ENCODE assay signal across 10 cellular contexts in genomic region chr9:114612272-114612923, GRCh38. TPM values are rescaled to one million over a fixed set of nuclear protein-coding genes. Genes with fewer than 3 reads are reported as not detected.
A peak's percentile ranks its signal among the peaks of the same experiment; 100 is the strongest.
DNase-seq lines count a peak whose midpoint lies in the region; ATAC-seq and TF ChIP-seq lines count a peak whose summit lies in the region.
"Had no signal": no experiment of that assay in that cellular context is flagged by ENCODE, and none has a peak within 500 bp of the region (broad histone marks: within the 10 kb centered on the region; RNA-seq: fewer than 3 reads in every experiment).

No MANE protein-coding gene starts in this region.

- peak overlapping the region; percentile 78 for H3K4me3 Mint-ChIP-seq in GM23338

- peaks cover 6% of the 10 kb centered on the region; the same call in 1 of the 3 replicates for H3K9me3 Mint-ChIP-seq in GM23338

- 63 to 67% (median 64%) methylated on average over 4 of the region's 4 CpGs for WGBS in heart left ventricle, 4 donors

- 0 out of 2 replicates have a peak, but pooled peaks cover 6% of the 10 kb centered on the region for H3K9me2 ChIP-seq in GM23338 (ENCODE audit: insufficient read depth)

- H4K20me1 ChIP-seq in GM23338 (replicated peaks; ENCODE audit: insufficient read depth) = no peaks in the 10 kb centered on the region; the same call in 1 of the 2 replicates

- no peaks in the 10 kb centered on the region for H3F3A ChIP-seq in GM23338 (replicated peaks; ENCODE audit: low read depth)

- H3K4me1 Mint-ChIP-seq in GM23338 = peaks cover 24% of the 10 kb centered on the region

- peaks cover 23% of the 10 kb centered on the region for H3K27me3 Mint-ChIP-seq in GM23338 (ENCODE audit: insufficient read depth, low read depth, poor library complexity)

- peak overlapping the region; percentile 82 for H3K9ac ChIP-seq in skeletal muscle satellite cell (ENCODE audit: low read depth, low read length)

- no peak for TF ChIP-seq CTCF in GM23338 (conservative IDR thresholded peaks at IDR 0.05; ENCODE audit: low read depth in 2 of 2)
- TF ChIP-seq CTCF in WERI-Rb-1 (IDR thresholded peaks at IDR 0.05; ENCODE audit: low read depth, low read length) = no peak
- TF ChIP-seq CTCF in heart left ventricle (IDR thresholded peaks at IDR 0.05) = no peak

- peaks cover 14% of the 10 kb centered on the region for H3K27me3 ChIP-seq in GM23338 (ENCODE audit: insufficient read depth)
- H3K27me3 ChIP-seq in WERI-Rb-1 (ENCODE audit: insufficient read depth, low read depth, severe bottlenecking) = no peaks in the 10 kb centered on the region
- no peaks in the 10 kb centered on the region for H3K27me3 ChIP-seq in heart left ventricle
- no peaks in the 10 kb centered on the region for H3K27me3 ChIP-seq in skeletal muscle satellite cell (ENCODE audit: control insufficient read depth, insufficient read depth, low read length)

- H3K36me3 ChIP-seq in GM23338 (ENCODE audit: insufficient read depth) (no peaks in the 10 kb centered on the region), WERI-Rb-1 (peaks cover 9% of the 10 kb centered on the region), heart left ventricle (no peaks in the 10 kb centered on the region), skeletal muscle satellite cell (ENCODE audit: insufficient read depth, low read length) (no peaks in the 10 kb centered on the region)

- ATAC-seq in GM23338 = peak; percentile 12
- peak in 2 of 4 donors; percentile 8 to 13 for ATAC-seq in heart left ventricle
- ATAC-seq in GM18502 (IDR thresholded peaks at IDR 0.05; ENCODE audit: poor library complexity, unreplicated experiment) = no peak

- H3K4me2 ChIP-seq in GM23338 = peak overlapping the region; percentile 92
- peak overlapping the region; percentile 79 for H3K4me2 ChIP-seq in skeletal muscle satellite cell (ENCODE audit: low read length)

- H3K4me3 ChIP-seq in GM23338 = peak overlapping the region; percentile 79
- H3K4me3 ChIP-seq in WERI-Rb-1 (ENCODE audit: low read depth, low read length) = peak overlapping the region; percentile 75
- H3K4me3 ChIP-seq in heart left ventricle = peak overlapping the region in 10 of 12 donors; percentile 64 to 95 (median 78)
- peak overlapping the region; percentile 63 for H3K4me3 ChIP-seq in skeletal muscle satellite cell (ENCODE audit: low read length)

- peaks cover 16% of the 10 kb centered on the region for H3K4me1 ChIP-seq in GM23338 (ENCODE audit: insufficient read depth)
- H3K4me1 ChIP-seq in heart left ventricle = peaks cover 0 to 45% (median 13%) of the 10 kb centered on the region in 12 donors
- H3K4me1 ChIP-seq in skeletal muscle satellite cell (ENCODE audit: control insufficient read depth, insufficient read depth, low read length) = peaks cover 16% of the 10 kb centered on the region

- peaks cover 2% of the 10 kb centered on the region for H3K9me3 ChIP-seq in WERI-Rb-1 (ENCODE audit: severe bottlenecking)
- H3K9me3 ChIP-seq in heart left ventricle = no peaks in the 10 kb centered on the region
- H3K9me3 ChIP-seq in skeletal muscle satellite cell (replicated peaks; ENCODE audit: low read length) = no peaks in the 10 kb centered on the region

- peaks cover 25% of the 10 kb centered on the region; the same call in 1 of the 2 replicates for H3K79me2 ChIP-seq in GM23338 (replicated peaks; ENCODE audit: insufficient read depth)

- H3K36me3 Mint-ChIP-seq in GM23338 (ENCODE audit: low read depth) = peaks cover 12% of the 10 kb centered on the region; the same call in 2 of the 3 replicates

- DNase-seq in GM23338 (ENCODE audit: low spot score) (peak; percentile 16), WERI-Rb-1 (no peak), heart left ventricle (no peak), NCI-H446 (lab: John Stamatoyannopoulos, UW) (no peak), DMS79 (lab: John Stamatoyannopoulos, UW) (no peak), NCI-H526 treated with DMSO at 0.1 percent for 48 hours (lab: John Stamatoyannopoulos, UW) (no peak)

- intact Hi-C loops in heart left ventricle (cut with DNase I) = no loop called here

- H3K27ac ChIP-seq in GM23338 (ENCODE audit: low read depth) (no peak overlapping the region), WERI-Rb-1 (peak overlapping the region; percentile 87), heart left ventricle (peak overlapping the region in 7 of 12 donors; percentile 56 to 94 (median 80))

- H2AFZ ChIP-seq in GM23338 = peak overlapping the region; percentile 67; the same call in 1 of the 2 replicates

- no peak overlapping the region; the same call in 1 of the 2 replicates for H3K27ac Mint-ChIP-seq in GM23338

- TF ChIP-seq POLR2A in heart left ventricle (IDR thresholded peaks at IDR 0.05) = no peak

TF ChIP-seq in GM23338, 12 proteins besides CTCF, POLR2A, EP300 and RAD21 (continues in another document):
- no peak for TF ChIP-seq JUNB (IDR thresholded peaks at IDR 0.05; ENCODE audit: unreplicated experiment)
- TF ChIP-seq EZH2phosphoT487 (IDR thresholded peaks at IDR 0.05; ENCODE audit: unreplicated experiment) = no peak
- no peak for TF ChIP-seq CREB1 (CRISPR knock-in tag; IDR thresholded peaks at IDR 0.05; ENCODE audit: low read depth)
- TF ChIP-seq REST (IDR thresholded peaks at IDR 0.05; ENCODE audit: unreplicated experiment) = no peak
- no peak for TF ChIP-seq POLR2AphosphoS5 (IDR thresholded peaks at IDR 0.05; ENCODE audit: low read depth)
- TF ChIP-seq EZH2 (IDR thresholded peaks at IDR 0.05; ENCODE audit: low read depth, unreplicated experiment) = no peak

RNA-seq across cellular contexts. Expression of gene TMEM268, which starts 1.3 kb away (rescaled TPM):
- total RNA-seq in GM23338 (2014; rRNA removed; shearing (Covaris generic)) = 10.0 and 13.6 TPM in 2 replicates
- polyA plus RNA-seq in GM23338 (2016; fragmentation: Nextera tagmentation; extraction: Ambion mirVana) (2.1 and 2.8 TPM in 2 replicates), heart left ventricle (1 to 10 TPM in 1 of 2 donors, under 1 TPM in 1; 0.91 to 1.9 TPM)
- total RNA-seq in heart left ventricle = 1 to 10 TPM; 1.3 to 6.4 (median 3.7) TPM
- 2.3 and 3.3 TPM in 2 replicates for total RNA-seq in skeletal muscle satellite cell (2012; rRNA removed)

RNA-seq across cellular contexts. Expression of gene ATP6V1G1, which starts 24.8 kb away (rescaled TPM):
- total RNA-seq in GM23338 (2014; rRNA removed; shearing (Covaris generic)) = 166 and 179 TPM in 2 replicates
- polyA plus RNA-seq in GM23338 (2016; fragmentation: Nextera tagmentation; extraction: Ambion mirVana) (494 and 509 TPM in 2 replicates), heart left ventricle (100 to 1,000 TPM in 1 of 2 donors, 10 to 100 TPM in 1; 85.4 to 136 TPM)
- 100 to 1,000 TPM in 2 of 9 donors, 10 to 100 TPM in 7; 58.1 to 135 (median 69.1) TPM for total RNA-seq in heart left ventricle
- 106 and 121 TPM in 2 replicates for total RNA-seq in skeletal muscle satellite cell (2012; rRNA removed)

RNA-seq across cellular contexts. Expression of gene TEX53, which starts 45.2 kb away (rescaled TPM):
- not detected in 2 replicates for total RNA-seq in GM23338 (2014; rRNA removed; shearing (Covaris generic))
- not detected in 2 replicates for polyA plus RNA-seq in GM23338 (2016; fragmentation: Nextera tagmentation; extraction: Ambion mirVana)
- total RNA-seq in heart left ventricle = not detected
- not detected for polyA plus RNA-seq in heart left ventricle
- total RNA-seq in skeletal muscle satellite cell (2012; rRNA removed) = not detected in 2 replicates
- total RNA-seq: lung microvascular endothelial cell, M059J had no signal
